23 cellular contexts compared by ENCODE assay signal in the genomic region with DNA sequence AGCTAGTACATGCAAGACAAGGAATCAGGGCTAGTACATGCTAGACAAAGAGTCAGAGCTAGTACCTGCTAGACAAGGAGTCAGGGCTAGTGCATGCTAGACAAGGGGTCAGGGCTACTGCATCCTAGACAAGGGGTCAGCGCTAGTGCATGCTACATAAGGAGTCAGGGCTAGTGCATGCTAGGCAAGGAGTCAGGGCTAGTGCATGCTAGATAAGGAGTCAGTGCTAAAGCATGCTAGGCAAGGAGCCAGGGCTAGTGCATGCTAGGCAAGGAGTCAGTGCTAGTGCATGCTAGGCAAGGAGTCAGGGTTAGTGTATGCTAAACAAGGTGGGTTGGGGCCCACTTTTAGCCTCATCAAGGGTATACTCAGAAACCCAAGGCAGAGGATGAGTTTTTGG.
"Had no signal": no experiment of that assay in that cellular context is flagged by ENCODE, and none has a peak within 500 bp of the region (broad histone marks: within the 10 kb centered on the region; RNA-seq: fewer than 3 reads in every experiment).

No MANE protein-coding gene starts in this region.

- H3K4me3 Mint-ChIP-seq: activated T-cell treated with anti-CD3 and anti-CD28 coated beads, Interleukin-2, amount 50 U/mL, for 24 hours; activated T-helper 17 cell treated with anti-CD3 and anti-CD28 coated beads, Interleukin-2, amount 50 U/mL, for 72 hours; central memory CD8-positive, alpha-beta T cell; mesothelial cell of epicardium; natural killer cell treated with Interleukin-12 subunit alpha and Interleukin-12 subunit beta and Interleukin-15 and Interleukin-18, amount 100 ng/mL, for 72 hours; T-cell; WTC11 had no signal

- H3K4me3 ChIP-seq: adrenal gland, ascending aorta, dorsolateral prefrontal cortex, left ventricle myocardium inferior, sigmoid colon, smooth muscle cell, upper lobe of right lung had no signal

- H3K4me1 Mint-ChIP-seq: activated T-helper 17 cell treated with anti-CD3 and anti-CD28 coated beads, Interleukin-2, amount 50 U/mL, for 72 hours; central memory CD8-positive, alpha-beta T cell; mesothelial cell of epicardium; T-cell; WTC11 had no signal

- ATAC-seq: activated naive CD4-positive, alpha-beta T cell treated with anti-CD3 and anti-CD28 coated beads, Interleukin-2, amount 50 U/mL, for 72 hours; activated T-helper 17 cell treated with anti-CD3 and anti-CD28 coated beads, Interleukin-2, amount 50 U/mL, for 72 hours; T-cell; upper lobe of right lung; WTC11 had no signal

- H3K36me3 Mint-ChIP-seq: activated naive CD4-positive, alpha-beta T cell treated with anti-CD3 and anti-CD28 coated beads, Interleukin-2, amount 50 U/mL, for 72 hours; mesothelial cell of epicardium; natural killer cell treated with Interleukin-12 subunit alpha and Interleukin-12 subunit beta and Interleukin-15 and Interleukin-18, amount 100 ng/mL, for 72 hours; T-cell; WTC11 had no signal

- H3K27me3 Mint-ChIP-seq: progenitor cell of endocrine pancreas had no signal

- H3K9me3 ChIP-seq: adrenal gland, ascending aorta, upper lobe of right lung had no signal

- H3K9me3 Mint-ChIP-seq: activated T-cell treated with anti-CD3 and anti-CD28 coated beads, Interleukin-2, amount 50 U/mL, for 24 hours; activated T-helper 17 cell treated with anti-CD3 and anti-CD28 coated beads, Interleukin-2, amount 50 U/mL, for 72 hours; central memory CD8-positive, alpha-beta T cell; mesothelial cell of epicardium; natural killer cell treated with Interleukin-12 subunit alpha and Interleukin-12 subunit beta and Interleukin-15 and Interleukin-18, amount 100 ng/mL, for 72 hours; T-cell; WTC11 had no signal

- H3K27ac Mint-ChIP-seq: activated naive CD4-positive, alpha-beta T cell treated with anti-CD3 and anti-CD28 coated beads, Interleukin-2, amount 50 U/mL, for 72 hours; activated T-cell treated with anti-CD3 and anti-CD28 coated beads, Interleukin-2, amount 50 U/mL, for 24 hours; activated T-helper 17 cell treated with anti-CD3 and anti-CD28 coated beads, Interleukin-2, amount 50 U/mL, for 72 hours; mesothelial cell of epicardium; natural killer cell treated with Interleukin-12 subunit alpha and Interleukin-12 subunit beta and Interleukin-15 and Interleukin-18, amount 100 ng/mL, for 72 hours; progenitor cell of endocrine pancreas; T-cell; WTC11 had no signal

- DNase-seq: activated CD8-positive, alpha-beta memory T cell treated with anti-CD3 and anti-CD28 coated beads for 24 hours; activated CD8-positive, alpha-beta memory T cell treated with anti-CD3 and anti-CD28 coated beads, Interleukin-2, amount 50 U/mL, for 4 hours; activated T-cell treated with anti-CD3 and anti-CD28 coated beads, Interleukin-2, amount 50 U/mL, for 24 hours; adrenal gland; brain microvascular endothelial cell; dorsolateral prefrontal cortex; kidney glomerular epithelial cell; left ventricle myocardium inferior; retina; sigmoid colon; stimulated activated CD4-positive, alpha-beta T cell treated with anti-CD3 and anti-CD28 coated beads, Interleukin-15, amount 100 ng/mL, for 24 hours; stimulated activated naive CD4-positive, alpha-beta T cell; T-cell; upper lobe of right lung had no signal
